ENCODE assay signal across 18 cellular contexts in the genomic region with DNA sequence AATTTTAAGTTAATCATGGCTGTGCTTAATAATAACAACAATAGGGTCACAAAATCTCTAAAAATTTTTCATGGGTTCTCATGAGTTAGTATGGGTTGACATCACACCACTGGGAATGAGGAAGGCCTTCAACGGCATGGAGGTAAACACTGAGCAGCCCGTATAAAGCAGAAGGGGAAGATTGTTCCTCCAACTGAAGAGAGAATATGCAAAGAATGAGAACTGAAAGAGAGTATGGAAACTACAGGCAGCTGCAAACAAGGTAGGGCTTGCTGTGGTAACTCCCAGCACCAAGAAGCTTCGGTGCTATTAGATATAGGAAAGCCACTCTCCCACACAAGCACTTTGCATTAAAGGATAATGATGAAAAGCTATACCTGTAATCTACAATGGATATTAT.
"Had no signal": no experiment of that assay in that cellular context is flagged by ENCODE, and none has a peak within 500 bp of the region (broad histone marks: within the 10 kb centered on the region; RNA-seq: fewer than 3 reads in every experiment).

No MANE protein-coding gene starts in this region.

- H3K36me3 ChIP-seq: esophagus muscularis mucosa, gastrocnemius medialis, heart right ventricle, spleen, thyroid gland, upper lobe of left lung, vagina had no signal

- ATAC-seq: effector memory CD8-positive, alpha-beta T cell; gastrocnemius medialis; heart right ventricle; naive thymus-derived CD4-positive, alpha-beta T cell; sciatic nerve had no signal

- H3K4me3 ChIP-seq: esophagus muscularis mucosa, gastrocnemius medialis, heart right ventricle, spleen, thyroid gland, upper lobe of left lung, vagina had no signal

- H3K9me3 ChIP-seq: esophagus muscularis mucosa, gastrocnemius medialis, heart right ventricle, spleen, thyroid gland, upper lobe of left lung, vagina had no signal

- H3K4me3 Mint-ChIP-seq: dendritic cell treated with granulocyte-macrophage colony-stimulating factor and Interleukin-4, amounts not matched to agents 40 ng/mL and 50 ng/mL, for 4 days; effector memory CD8-positive, alpha-beta T cell; naive thymus-derived CD4-positive, alpha-beta T cell had no signal

- H3K27ac Mint-ChIP-seq: dendritic cell treated with granulocyte-macrophage colony-stimulating factor and Interleukin-4, amounts not matched to agents 40 ng/mL and 50 ng/mL, for 4 days; effector memory CD8-positive, alpha-beta T cell; naive thymus-derived CD4-positive, alpha-beta T cell had no signal

- DNase-seq: effector memory CD8-positive, alpha-beta T cell; gastrocnemius medialis; heart right ventricle; hypothalamus; kidney glomerular epithelial cell; naive thymus-derived CD4-positive, alpha-beta T cell; posterior cingulate gyrus; spleen; stimulated activated CD4-positive, alpha-beta T cell treated with anti-CD3 and anti-CD28 coated beads, Interleukin-15, amount 100 ng/mL, for 24 hours; stimulated activated CD4-positive, alpha-beta T cell treated with anti-CD3 and anti-CD28 coated beads, Interleukin-1b, Interleukin-23, amount 100 ng/mL, for 48 hours; stimulated activated CD4-positive, alpha-beta T cell treated with anti-CD3 and anti-CD28 coated beads, Interleukin-4, amount 100 ng/mL, for 4 hours; stimulated activated naive CD4-positive, alpha-beta T cell treated with Interleukin-2 at 50 U/mL for 16 hours; thyroid gland; upper lobe of left lung had no signal

- H3K27me3 ChIP-seq: esophagus muscularis mucosa, gastrocnemius medialis, heart right ventricle, spleen, thyroid gland, upper lobe of left lung, vagina had no signal

- H3K36me3 Mint-ChIP-seq: naive thymus-derived CD4-positive, alpha-beta T cell had no signal

- H3K27me3 Mint-ChIP-seq: dendritic cell treated with granulocyte-macrophage colony-stimulating factor and Interleukin-4, amounts not matched to agents 40 ng/mL and 50 ng/mL, for 4 days; effector memory CD8-positive, alpha-beta T cell; naive thymus-derived CD4-positive, alpha-beta T cell had no signal

- H3K4me1 ChIP-seq: esophagus muscularis mucosa, gastrocnemius medialis, heart right ventricle, spleen, thyroid gland, upper lobe of left lung, vagina had no signal

- H3K4me1 Mint-ChIP-seq: naive thymus-derived CD4-positive, alpha-beta T cell had no signal
